Comparison of ENCODE assay signal across 14 cellular contexts in the genomic region with DNA sequence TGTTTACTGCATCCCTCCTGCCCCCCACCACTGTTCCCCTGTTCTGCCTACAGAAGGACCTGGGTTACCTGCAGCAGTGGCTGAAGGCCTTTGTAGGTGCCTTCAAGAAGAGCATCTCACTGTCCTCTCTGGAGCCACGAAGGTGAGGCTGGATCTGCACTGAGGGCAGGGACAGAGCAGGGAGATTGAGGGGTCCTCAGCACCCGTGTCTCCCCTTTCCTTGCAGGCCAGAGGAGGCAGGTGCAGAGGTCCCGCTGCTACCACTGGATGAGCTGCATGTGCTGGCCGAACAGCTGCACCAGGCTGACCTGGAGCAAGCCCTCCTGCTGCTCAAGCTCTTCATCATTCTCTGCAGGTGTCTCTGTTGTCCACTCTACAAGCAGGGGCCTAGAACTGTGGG. TPM values are rescaled to one million over a fixed set of nuclear protein-coding genes. Genes with fewer than 3 reads are reported as not detected.
DNase-seq lines count a peak whose midpoint lies in the region; ATAC-seq and TF ChIP-seq lines count a peak whose summit lies in the region.
"Had no signal": no experiment of that assay in that cellular context is flagged by ENCODE, and none has a peak within 500 bp of the region (broad histone marks: within the 10 kb centered on the region; RNA-seq: fewer than 3 reads in every experiment).

No MANE protein-coding gene starts in this region.

- H3K4me3 Mint-ChIP-seq in activated CD8-positive, alpha-beta memory T cell treated with anti-CD3 and anti-CD28 coated beads, Interleukin-2, amount 10 ng/mL, durations not matched to agents 7 days and 5 days, result peak overlapping the region; percentile 77
- peak overlapping the region in 1 of 2 donors; percentile 36 for H3K4me3 Mint-ChIP-seq in stimulated activated naive B cell treated with anti-CD40 and anti-IgM and Interleukin-4, amounts not matched to agents 10 μg/mL and 1 μg/mL and 100 μg/mL, for 72 hours

- peaks cover 21% of the 10 kb centered on the region for H3K36me3 Mint-ChIP-seq in activated CD8-positive, alpha-beta memory T cell treated with anti-CD3 and anti-CD28 coated beads, Interleukin-2, amount 10 ng/mL, durations not matched to agents 7 days and 5 days
- H3K36me3 Mint-ChIP-seq in stimulated activated naive B cell treated with anti-CD40 and anti-IgM and Interleukin-4, amounts not matched to agents 10 μg/mL and 1 μg/mL and 100 μg/mL, for 72 hours, result peaks cover 27 to 60% of the 10 kb centered on the region in 2 donors

- POLR2A ChIA-PET in OCI-LY7 (lab: Charles Lee), result interaction anchor here (2.2 kb wide), 1 partner anchor 62 kb away, joined by 5 read pairs; no protein-coding TSS in a partner anchor

- H2AFZ ChIP-seq in OCI-LY7 (ENCODE audit: low read length), result no peak overlapping the region

- H3K27ac ChIP-seq in OCI-LY7 (ENCODE audit: low read depth, low read length, poor library complexity, severe bottlenecking) (peak overlapping the region; percentile 72), duodenal mucosa (ENCODE audit: low read depth, low read length) (no peak overlapping the region)

- peaks cover 62% of the 10 kb centered on the region for H3K4me1 Mint-ChIP-seq in activated CD8-positive, alpha-beta memory T cell treated with anti-CD3 and anti-CD28 coated beads, Interleukin-2, amount 10 ng/mL, durations not matched to agents 7 days and 5 days
- peaks cover 59 to 70% of the 10 kb centered on the region in 2 donors for H3K4me1 Mint-ChIP-seq in stimulated activated naive B cell treated with anti-CD40 and anti-IgM and Interleukin-4, amounts not matched to agents 10 μg/mL and 1 μg/mL and 100 μg/mL, for 72 hours

- no peaks in the 10 kb centered on the region for H3K9me2 ChIP-seq in OCI-LY7 (ENCODE audit: insufficient read depth, low read length)

- H3K4me1 ChIP-seq in OCI-LY7 (ENCODE audit: insufficient read depth, low read length, poor library complexity, severe bottlenecking), result peaks cover 71% of the 10 kb centered on the region
- peaks cover 25 to 55% of the 10 kb centered on the region in 2 donors for H3K4me1 ChIP-seq in duodenal mucosa (ENCODE audit: control insufficient read depth in 1 of 2, insufficient read depth in 2 of 2, low read length in 2 of 2)
- H3K4me1 ChIP-seq: ascending aorta had no signal

- H3K27me3 ChIP-seq in duodenal mucosa (ENCODE audit: control insufficient read depth in 1 of 2, insufficient read depth in 2 of 2, low read length in 2 of 2), result no peaks in the 10 kb centered on the region
- H3K27me3 ChIP-seq: ascending aorta had no signal

- DNase-seq in activated CD8-positive, alpha-beta memory T cell treated with anti-CD3 and anti-CD28 coated beads, Interleukin-2, amount 10 ng/mL, durations not matched to agents 7 days and 5 days, result no peak
- DNase-seq in activated CD8-positive, alpha-beta memory T cell treated with anti-CD3 and anti-CD28 coated beads, Interleukin-2, amount 50 U/mL, for 48 hours, result no peak
- DNase-seq in OCI-LY7 (ENCODE audit: low spot score), result no peak
- no peak for DNase-seq in stimulated activated naive B cell treated with anti-CD40 and anti-IgM and Interleukin-4, amounts not matched to agents 10 μg/mL and 1 μg/mL and 100 μg/mL, for 72 hours
- no peak for DNase-seq in stimulated activated CD4-positive, alpha-beta T cell treated with anti-CD3 and anti-CD28 coated beads, Interleukin-1b, Interleukin-23, amount 100 ng/mL, for 48 hours
- no peak for DNase-seq in T1000 (lab: John Stamatoyannopoulos, UW)
- DNase-seq: activated CD8-positive, alpha-beta memory T cell treated with anti-CD3 and anti-CD28 coated beads, Interleukin-2, amount 50 U/mL, for 4 hours; NCI-H187; NCI-H82; SHP77 had no signal

- CTCF ChIA-PET in activated CD8-positive, alpha-beta memory T cell treated with anti-CD3 and anti-CD28 coated beads, Interleukin-2, amount 10 ng/mL, durations not matched to agents 7 days and 5 days (lab: Charles Lee), result interaction anchor here (0.8 to 2.4 kb wide), 3 partner anchors 9 to 21 kb away, joined by 3 to 9 read pairs (median 4); partner anchors contain the start of gene NBEAL2
- CTCF ChIA-PET in OCI-LY7 (lab: Charles Lee; ENCODE audit: unreplicated experiment), result no interaction called here

- TF ChIP-seq CTCF in OCI-LY7 (conservative IDR thresholded peaks at IDR 0.05; ENCODE audit: low read length), result no peak

- intact Hi-C loops in OCI-LY7 (cut with micrococcal nuclease; ENCODE audit: unreplicated experiment), result no loop called here

- H3K27ac Mint-ChIP-seq in activated CD8-positive, alpha-beta memory T cell treated with anti-CD3 and anti-CD28 coated beads, Interleukin-2, amount 10 ng/mL, durations not matched to agents 7 days and 5 days, result peak overlapping the region; percentile 80
- H3K27ac Mint-ChIP-seq in stimulated activated naive B cell treated with anti-CD40 and anti-IgM and Interleukin-4, amounts not matched to agents 10 μg/mL and 1 μg/mL and 100 μg/mL, for 72 hours, result peak overlapping the region; percentile 63

- BruUV-seq in OCI-LY7 (replicated peaks; lab: Mats Ljungman, UMichigan), result no TSS peak

- H3K36me3 ChIP-seq in OCI-LY7 (ENCODE audit: insufficient read depth, low read length) (peaks cover 53% of the 10 kb centered on the region), duodenal mucosa (ENCODE audit: control insufficient read depth in 1 of 2, insufficient read depth in 2 of 2, low read length in 2 of 2) (peaks cover 13 to 39% of the 10 kb centered on the region in 2 donors)

- H3K9ac ChIP-seq in duodenal mucosa (ENCODE audit: low read depth in 1 of 2, low read length in 2 of 2), result no peak overlapping the region

- no peaks in the 10 kb centered on the region for H3K9me3 Mint-ChIP-seq in activated CD8-positive, alpha-beta memory T cell treated with anti-CD3 and anti-CD28 coated beads, Interleukin-2, amount 10 ng/mL, durations not matched to agents 7 days and 5 days (ENCODE audit: low read depth)
- H3K9me3 Mint-ChIP-seq in stimulated activated naive B cell treated with anti-CD40 and anti-IgM and Interleukin-4, amounts not matched to agents 10 μg/mL and 1 μg/mL and 100 μg/mL, for 72 hours, result no peaks in the 10 kb centered on the region

- ATAC-seq in activated CD8-positive, alpha-beta memory T cell treated with anti-CD3 and anti-CD28 coated beads, Interleukin-2, amount 10 ng/mL, durations not matched to agents 7 days and 5 days, result no peak
- no peak for ATAC-seq in stimulated activated naive B cell treated with anti-CD40 and anti-IgM and Interleukin-4, amounts not matched to agents 10 μg/mL and 1 μg/mL and 100 μg/mL, for 72 hours (replicated peaks)
- ATAC-seq in GM21390 (IDR thresholded peaks at IDR 0.05; ENCODE audit: unreplicated experiment), result no peak

- H3K4me3 ChIP-seq in OCI-LY7 (ENCODE audit: low read depth, low read length, poor library complexity, severe bottlenecking) (no peak overlapping the region), duodenal mucosa (ENCODE audit: low read depth in 1 of 2, low read length in 2 of 2) (peak overlapping the region; percentile 35 to 55)
- H3K4me3 ChIP-seq: ascending aorta, lung had no signal

- H3K4me2 ChIP-seq in OCI-LY7 (ENCODE audit: low read length), result peak overlapping the region; percentile 75; the same call in 1 of the 2 replicates

- H3K79me2 ChIP-seq in OCI-LY7 (ENCODE audit: insufficient read depth, low read depth, low read length), result peaks cover 33% of the 10 kb centered on the region; the same call in 1 of the 2 replicates

- H4K20me1 ChIP-seq in OCI-LY7 (ENCODE audit: insufficient read depth, low read length), result no peaks in the 10 kb centered on the region

- no peaks in the 10 kb centered on the region for H3K9me3 ChIP-seq in OCI-LY7 (ENCODE audit: low read length)
- H3K9me3 ChIP-seq in duodenal mucosa (ENCODE audit: control insufficient read depth in 1 of 2, low read length in 2 of 2), result no peaks in the 10 kb centered on the region
- H3K9me3 ChIP-seq: ascending aorta had no signal

- H3K27me3 Mint-ChIP-seq in activated CD8-positive, alpha-beta memory T cell treated with anti-CD3 and anti-CD28 coated beads, Interleukin-2, amount 10 ng/mL, durations not matched to agents 7 days and 5 days, result no peaks in the 10 kb centered on the region
- H3K27me3 Mint-ChIP-seq in stimulated activated naive B cell treated with anti-CD40 and anti-IgM and Interleukin-4, amounts not matched to agents 10 μg/mL and 1 μg/mL and 100 μg/mL, for 72 hours, result no peaks in the 10 kb centered on the region

RNA-seq across cellular contexts. Expression of gene NBEAL2, which starts 9.2 kb away (rescaled TPM):
- 100 to 1,000 TPM; 164 to 262 TPM for total RNA-seq in activated CD8-positive, alpha-beta memory T cell treated with anti-CD3 and anti-CD28 coated beads, Interleukin-2, amount 10 ng/mL, durations not matched to agents 7 days and 5 days
- total RNA-seq in OCI-LY7 (2014; rRNA removed; shearing (Covaris generic)), result 53.3 and 74.9 TPM in 2 replicates
- 129 and 149 TPM in 2 replicates for total RNA-seq in OCI-LY7 (2022)

RNA-seq across cellular contexts. Expression of gene CCDC12, which starts 12.1 kb away (rescaled TPM):
- 10 to 100 TPM; 65.9 to 72.7 TPM for total RNA-seq in activated CD8-positive, alpha-beta memory T cell treated with anti-CD3 and anti-CD28 coated beads, Interleukin-2, amount 10 ng/mL, durations not matched to agents 7 days and 5 days
- total RNA-seq in OCI-LY7 (2014; rRNA removed; shearing (Covaris generic)), result 74.9 and 102 TPM in 2 replicates
- total RNA-seq in OCI-LY7 (2022), result 107 and 116 TPM in 2 replicates
